9 cellular contexts compared by ENCODE assay signal in genomic region chr11:131910491-131911387, GRCh38.
A peak's percentile ranks its signal among the peaks of the same experiment; 100 is the strongest.
DNase-seq lines count a peak whose midpoint lies in the region; ATAC-seq and TF ChIP-seq lines count a peak whose summit lies in the region.
"Had no signal": no experiment of that assay in that cellular context is flagged by ENCODE, and none has a peak within 500 bp of the region (broad histone marks: within the 10 kb centered on the region; RNA-seq: fewer than 3 reads in every experiment).

No MANE protein-coding gene starts in this region.

- TF ChIP-seq CTCF in SK-N-SH (IDR thresholded peaks at IDR 0.05) (no peak), cardiac muscle cell (IDR thresholded peaks at IDR 0.05; ENCODE audit: low read depth, low read length) (no peak), gastrocnemius medialis (IDR thresholded peaks at IDR 0.05 in 4 of 5, conservative IDR thresholded peaks at IDR 0.05 in 1 of 5) (no peak)

- no peaks in the 10 kb centered on the region for H4K20me1 ChIP-seq in SK-N-SH (ENCODE audit: insufficient read depth)

- H3K4me3 ChIP-seq in SK-N-SH (ENCODE audit: low read depth in 2 of 2, low read length in 1 of 2) (peak overlapping the region; percentile 60 to 95), cardiac muscle cell (peak overlapping the region; percentile 43), gastrocnemius medialis (peak overlapping the region; percentile 25 to 46 (median 36))
- H3K4me3 ChIP-seq: right lobe of liver had no signal

- H3K27ac ChIP-seq in SK-N-SH (ENCODE audit: low read depth in 2 of 2, low read length in 1 of 2): peak overlapping the region in 1 of 2 experiments; percentile 80; a peak in 2 of 4 replicates
- H3K27ac ChIP-seq in cardiac muscle cell: no peak overlapping the region
- no peak overlapping the region for H3K27ac ChIP-seq in gastrocnemius medialis
- H3K27ac ChIP-seq: right lobe of liver had no signal

- peak overlapping the region; percentile 89 for H3K4me2 ChIP-seq in SK-N-SH

- in situ Hi-C loops in gastrocnemius medialis (cut with MboI; ENCODE audit: low sequenced_read_pairs in 4 of 4): no loop called here

- no peak for TF ChIP-seq EP300 in SK-N-SH (IDR thresholded peaks at IDR 0.05; ENCODE audit: borderline replicate concordance in 1 of 2, low read depth in 1 of 2, low read length in 1 of 2)

- WGBS in SK-N-SH (ENCODE audit: low lambda C conversion rate): 0% methylated on average over 3 of the region's 110 CpGs

- ATAC-seq in GM19463 (IDR thresholded peaks at IDR 0.05; ENCODE audit: unreplicated experiment) (peak; percentile 30), gastrocnemius medialis (no peak)

- intact Hi-C loops in gastrocnemius medialis (cut with DNase I; ENCODE audit: low total_unique reads): no loop called here

- H3K36me3 Mint-ChIP-seq in activated CD4-positive, alpha-beta T cell treated with anti-CD3 and anti-CD28 coated beads, Interleukin-2, amount 10 ng/mL, durations not matched to agents 7 days and 5 days (ENCODE audit: low read depth): no peaks in the 10 kb centered on the region

- no peaks in the 10 kb centered on the region for H3K4me1 Mint-ChIP-seq in activated CD4-positive, alpha-beta T cell treated with anti-CD3 and anti-CD28 coated beads, Interleukin-2, amount 10 ng/mL, durations not matched to agents 7 days and 5 days

- POLR2A ChIA-PET in SK-N-SH (lab: Yijun Ruan, JAX): no interaction called here
- POLR2A ChIA-PET in activated CD4-positive, alpha-beta T cell treated with anti-CD3 and anti-CD28 coated beads, Interleukin-2, amount 10 ng/mL, durations not matched to agents 7 days and 5 days (lab: Charles Lee): interaction anchor here (0.6 kb wide), 1 partner anchor 10 kb away, joined by 3 read pairs; no protein-coding TSS in a partner anchor

- no peaks in the 10 kb centered on the region for H3K9me3 ChIP-seq in SK-N-SH
- no peaks in the 10 kb centered on the region for H3K9me3 ChIP-seq in cardiac muscle cell (ENCODE audit: low read depth)
- no peaks in the 10 kb centered on the region for H3K9me3 ChIP-seq in gastrocnemius medialis
- H3K9me3 ChIP-seq: right lobe of liver had no signal

- peak overlapping the region; percentile 93 for H3K9ac ChIP-seq in SK-N-SH

- H3K27me3 Mint-ChIP-seq in activated CD4-positive, alpha-beta T cell treated with anti-CD3 and anti-CD28 coated beads, Interleukin-2, amount 10 ng/mL, durations not matched to agents 7 days and 5 days: peaks cover 31% of the 10 kb centered on the region

- peaks cover 9% of the 10 kb centered on the region for H3F3A ChIP-seq in SK-N-SH (replicated peaks; ENCODE audit: insufficient read depth)

- TF ChIP-seq RAD21 in SK-N-SH (IDR thresholded peaks at IDR 0.05; ENCODE audit: low read length): no peak

- H3K36me3 ChIP-seq in SK-N-SH (replicated peaks in 1 of 2; ENCODE audit: control insufficient read depth in 1 of 2, insufficient read depth in 2 of 2, low read length in 1 of 2) (peaks cover 0 to 3% of the 10 kb centered on the region in 2 experiments), cardiac muscle cell (no peaks in the 10 kb centered on the region), gastrocnemius medialis (no peaks in the 10 kb centered on the region)
- H3K36me3 ChIP-seq: right lobe of liver had no signal

- peaks cover 2% of the 10 kb centered on the region for H3K9me3 Mint-ChIP-seq in activated CD4-positive, alpha-beta T cell treated with anti-CD3 and anti-CD28 coated beads, Interleukin-2, amount 10 ng/mL, durations not matched to agents 7 days and 5 days

- H3K27me3 ChIP-seq in SK-N-SH (ENCODE audit: insufficient read depth) (no peaks in the 10 kb centered on the region), cardiac muscle cell (peaks cover 82% of the 10 kb centered on the region), gastrocnemius medialis (peaks cover 10 to 21% (median 13%) of the 10 kb centered on the region in 3 donors)

- H3K9me2 ChIP-seq in SK-N-SH: no peaks in the 10 kb centered on the region

- CTCF ChIA-PET in SK-N-SH (lab: Yijun Ruan, JAX): interaction anchor here (0.7 to 9.9 kb wide), 16 partner anchors 8 to 219 kb away, joined by 3 to 46 read pairs (median 4); no protein-coding TSS in a partner anchor
- CTCF ChIA-PET in activated CD4-positive, alpha-beta T cell treated with anti-CD3 and anti-CD28 coated beads, Interleukin-2, amount 10 ng/mL, durations not matched to agents 7 days and 5 days (lab: Charles Lee): no interaction called here

- H2AFZ ChIP-seq in SK-N-SH (ENCODE audit: low read depth): peak overlapping the region; percentile 86

- H3K4me1 ChIP-seq in SK-N-SH (ENCODE audit: control insufficient read depth in 1 of 2, insufficient read depth in 2 of 2, low read depth in 1 of 2, low read length in 1 of 2): peaks cover 3 to 42% of the 10 kb centered on the region in 2 experiments; a peak in 2 of 4 replicates
- no peaks in the 10 kb centered on the region for H3K4me1 ChIP-seq in cardiac muscle cell (ENCODE audit: low read depth)
- H3K4me1 ChIP-seq in gastrocnemius medialis: no peaks in the 10 kb centered on the region

- peak; percentile 73 for DNase-seq in SK-N-SH
- peak; percentile 56 to 59 for DNase-seq in cardiac muscle cell (ENCODE audit: low read depth in 1 of 2, low spot score in 1 of 2)
- DNase-seq in gastrocnemius medialis: no peak
- no peak for DNase-seq in activated CD4-positive, alpha-beta T cell treated with anti-CD3 and anti-CD28 coated beads, Interleukin-2, amount 10 ng/mL, durations not matched to agents 7 days and 5 days
- DNase-seq in ureter (ENCODE audit: low spot score): no peak
- no peak for DNase-seq in MV-4-11 (lab: John Stamatoyannopoulos, UW)
- DNase-seq in stimulated activated CD4-positive, alpha-beta T cell treated with anti-CD3 and anti-CD28 coated beads, Interleukin-2, amount 100 ng/mL, for 24 hours: no peak
- DNase-seq: right lobe of liver had no signal

- H3K79me2 ChIP-seq in SK-N-SH (ENCODE audit: insufficient read depth): peaks cover 58% of the 10 kb centered on the region

- no peak overlapping the region for H3K4me3 Mint-ChIP-seq in activated CD4-positive, alpha-beta T cell treated with anti-CD3 and anti-CD28 coated beads, Interleukin-2, amount 10 ng/mL, durations not matched to agents 7 days and 5 days

- no peak overlapping the region for H3K27ac Mint-ChIP-seq in activated CD4-positive, alpha-beta T cell treated with anti-CD3 and anti-CD28 coated beads, Interleukin-2, amount 10 ng/mL, durations not matched to agents 7 days and 5 days

- no peak for TF ChIP-seq POLR2A in gastrocnemius medialis (IDR thresholded peaks at IDR 0.05)

TF ChIP-seq in SK-N-SH, 30 proteins besides CTCF, POLR2A, EP300 and RAD21:
- TF ChIP-seq TAF1 (IDR thresholded peaks at IDR 0.05; ENCODE audit: borderline replicate concordance, low read depth, low read length) (0 out of 2 replicates have a peak, but pooled peaks have one; percentile 8), NRF1 (IDR thresholded peaks at IDR 0.05; ENCODE audit: low read depth, low read length) (no peak), RXRA (IDR thresholded peaks at IDR 0.05; ENCODE audit: borderline replicate concordance, low read depth) (no peak), PBX3 (IDR thresholded peaks at IDR 0.05) (no peak), TCF12 (IDR thresholded peaks at IDR 0.05) (no peak), ELF1 (IDR thresholded peaks at IDR 0.05) (no peak), SIN3A (IDR thresholded peaks at IDR 0.05; ENCODE audit: borderline replicate concordance, low read depth, low read length) (no peak)

Comparison
In these comparisons a context has a peak if more than half of its experiments do, and no peak if none do; other contexts are left out.
1. DNase-seq: peak in SK-N-SH (single experiment) and cardiac muscle cell (2 of 2); none in gastrocnemius medialis (0 of 2), activated CD4-positive, alpha-beta T cell treated with anti-CD3 and anti-CD28 coated beads, Interleukin-2, amount 10 ng/mL, durations not matched to agents 7 days and 5 days (single experiment), ureter (single experiment), MV-4-11 (single experiment) and stimulated activated CD4-positive, alpha-beta T cell treated with anti-CD3 and anti-CD28 coated beads, Interleukin-2, amount 100 ng/mL, for 24 hours (0 of 2).
2. Peak in every context shown above with its lines, with median percentiles within 50 percentile points of each other: H3K4me3 ChIP-seq.